In the genomic region with DNA sequence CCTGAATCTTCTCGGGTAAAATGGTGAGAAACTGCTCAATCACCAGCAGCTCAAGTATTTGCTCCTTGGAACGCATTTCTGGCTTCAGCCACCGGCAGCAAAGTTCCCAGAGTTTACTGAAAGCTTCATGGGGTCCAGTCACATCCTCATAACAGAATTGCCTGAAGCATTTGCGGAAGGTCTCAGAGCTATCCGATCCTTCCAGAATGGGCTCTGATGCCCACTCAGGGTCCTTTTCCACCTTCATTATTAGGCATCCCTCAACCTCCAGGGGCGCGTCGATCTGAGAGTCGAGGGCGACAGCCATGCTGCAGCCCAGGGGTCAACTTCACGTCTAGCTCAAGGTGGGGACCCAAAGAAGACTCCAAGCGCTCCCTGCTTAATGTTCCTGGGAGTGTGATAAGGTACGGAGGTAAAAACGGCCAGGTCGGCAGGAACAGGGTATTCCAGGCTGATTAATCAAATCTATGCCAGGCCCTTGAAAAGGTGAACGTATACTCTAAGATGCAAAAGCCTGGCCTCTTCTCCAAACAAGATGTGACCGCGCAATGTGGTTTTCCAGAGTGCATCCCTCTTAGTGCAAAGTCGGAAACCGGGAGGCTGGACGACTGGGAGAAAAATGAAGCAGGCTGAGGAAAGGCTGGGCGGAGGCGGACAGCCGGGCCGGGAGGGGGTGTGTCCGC, we compare ENCODE assay signal across 8 cellular contexts. TPM values are rescaled to one million over a fixed set of nuclear protein-coding genes. Genes with fewer than 3 reads are reported as not detected.
DNase-seq lines count a peak whose midpoint lies in the region; FAIRE-seq and TF ChIP-seq lines count a peak whose summit lies in the region.

No MANE protein-coding gene starts in this region.

- peaks cover 4% of the 10 kb centered on the region for H3K27me3 Mint-ChIP-seq in HFFc6 (ENCODE audit: insufficient read depth)

- H2AK5ac ChIP-seq in mesendoderm (ENCODE audit: low read length): no peak overlapping the region

- peak overlapping the region; percentile 96 for H3K27ac Mint-ChIP-seq in HFFc6

- no CpG with 5 or more reads among the region's 26 CpGs for WGBS in mesendoderm (ENCODE audit: extremely low coverage, insufficient coverage, low lambda C conversion rate)

- H3K23ac ChIP-seq in mesendoderm (ENCODE audit: low read length): no peak overlapping the region

- peak overlapping the region; percentile 89 for H3K18ac ChIP-seq in mesendoderm (ENCODE audit: low read length)

- H3K4me1 ChIP-seq in mesendoderm (ENCODE audit: control insufficient read depth, low read depth, low read length): peaks cover 2% of the 10 kb centered on the region

- H3K36me3 ChIP-seq in mesendoderm (ENCODE audit: control insufficient read depth, insufficient read depth, low read length): peaks cover under 1% of the 10 kb centered on the region

- peak overlapping the region; percentile 44 for H2BK5ac ChIP-seq in mesendoderm (ENCODE audit: low read length)

- H3K27ac ChIP-seq in mesendoderm (ENCODE audit: low read depth, low read length): peak overlapping the region; percentile 90

- H3K27me3 ChIP-seq in mesendoderm (ENCODE audit: insufficient read depth, low read length, poor library complexity): no peaks in the 10 kb centered on the region

- no peaks in the 10 kb centered on the region for H3K36me3 Mint-ChIP-seq in HFFc6 (ENCODE audit: low read depth)

- peak overlapping the region; percentile 89 for H3K4me3 Mint-ChIP-seq in HFFc6

- H3K4ac ChIP-seq in mesendoderm (ENCODE audit: low read depth, low read length): peak overlapping the region; percentile 72

- peaks cover 22% of the 10 kb centered on the region for H3K79me1 ChIP-seq in mesendoderm (ENCODE audit: low read length)

- H3K9me3 Mint-ChIP-seq in HFFc6: no peaks in the 10 kb centered on the region

- no peak overlapping the region for H4K5ac ChIP-seq in mesendoderm (ENCODE audit: low read length)

- no peak overlapping the region for H2BK120ac ChIP-seq in mesendoderm (ENCODE audit: low read depth, low read length)

- peak overlapping the region; percentile 79 for H3K4me2 ChIP-seq in mesendoderm (ENCODE audit: low read length)

- peak overlapping the region; percentile 69 for H3K4me3 ChIP-seq in mesendoderm (ENCODE audit: low read length)

- peaks cover 46% of the 10 kb centered on the region for H3K4me1 Mint-ChIP-seq in HFFc6 (ENCODE audit: low read depth)

- no peak overlapping the region for H4K8ac ChIP-seq in mesendoderm (ENCODE audit: low read depth, low read length)

- H3K9ac ChIP-seq in mesendoderm (ENCODE audit: low read length): peak overlapping the region; percentile 81

- DNase-seq in NCI-H510A treated with DMSO at 0.1 percent for 48 hours (lab: John Stamatoyannopoulos, UW) (peak; percentile 85), NCI-H510A (lab: John Stamatoyannopoulos, UW) (no peak), HFFc6 (no peak), OCI-M1 (lab: John Stamatoyannopoulos, UW) (peak; percentile 59), cerebellum (ENCODE audit: low spot score) (peak; percentile 8), mesendoderm (no peak), urothelium cell line (ENCODE audit: low spot score) (peak; percentile 21), occipital lobe (lab: John Stamatoyannopoulos, UW) (no peak)

- TF ChIP-seq CTCF in HFFc6 (IDR thresholded peaks at IDR 0.05): peak; percentile 38

- peak overlapping the region; percentile 93 for H3K56ac ChIP-seq in mesendoderm (ENCODE audit: low read length)

- peaks cover 38% of the 10 kb centered on the region for H3K79me2 ChIP-seq in mesendoderm (ENCODE audit: control insufficient read depth, insufficient read depth, low read length)

- no peak overlapping the region for H2BK15ac ChIP-seq in mesendoderm (replicated peaks; ENCODE audit: low read depth)

- FAIRE-seq in urothelium cell line (lab: Jason Lieb, UNC): no peak

RNA-seq across cellular contexts. Expression of a gene that starts 0.7 kb away (rescaled TPM):
- total RNA-seq in HFFc6 (2021; fragmentation: NEBNext Ultra II Directional; extraction: Animal tissue kit (Norgen Biotek cat#: 25700)): 1 to 10 TPM; 4.0 to 4.8 (median 4.2) TPM
- total RNA-seq in cerebellum (16.9 TPM), occipital lobe (14.0 TPM)
- 6.2 TPM for polyA plus RNA-seq in mesendoderm (2013, experiment 1 of 2)
- 6.0 TPM for polyA plus RNA-seq in mesendoderm (2013, experiment 2 of 2)

RNA-seq across cellular contexts. Expression of a gene that starts 40.2 kb away (rescaled TPM):
- total RNA-seq in HFFc6 (2021; fragmentation: NEBNext Ultra II Directional; extraction: Animal tissue kit (Norgen Biotek cat#: 25700)): not detected
- total RNA-seq in cerebellum (not detected), occipital lobe (not detected)
- polyA plus RNA-seq in mesendoderm (2013, experiment 1 of 2): 0.03 TPM
- not detected for polyA plus RNA-seq in mesendoderm (2013, experiment 2 of 2)

Comparison
In these comparisons a context has a peak if more than half of its experiments do, and no peak if none do; other contexts are left out.
1. DNase-seq: peak in NCI-H510A treated with DMSO at 0.1 percent for 48 hours (single experiment), OCI-M1 (single experiment), cerebellum (single experiment) and urothelium cell line (single experiment); none in NCI-H510A (single experiment), HFFc6 (single experiment), mesendoderm (single experiment) and occipital lobe (single experiment).